ENCODE assay signal across 26 cellular contexts in genomic region chr2:241502281-241502680, GRCh38.
"Had no signal": no experiment of that assay in that cellular context is flagged by ENCODE, and none has a peak within 500 bp of the region (broad histone marks: within the 10 kb centered on the region; RNA-seq: fewer than 3 reads in every experiment).

No MANE protein-coding gene starts in this region.

- H3K36me3 ChIP-seq: transverse colon had no signal

- ATAC-seq: heart left ventricle; left colon; left lung; natural killer cell; sciatic nerve; stimulated activated naive B cell treated with anti-CD40 and anti-IgM and Interleukin-4, amounts not matched to agents 10 μg/mL and 1 μg/mL and 100 μg/mL, for 72 hours; stimulated activated naive CD8-positive, alpha-beta T cell treated with anti-CD3 and anti-CD28 coated beads, Interleukin-15, Interleukin-2, amounts not matched to agents 100 U/mL and 50 U/mL, for 24 hours had no signal

- DNase-seq: heart left ventricle; hypothalamus; immature natural killer cell; kidney; left colon; left lung; mesendoderm; naive B cell; natural killer cell; nephron progenitor cell; stimulated activated CD4-positive, alpha-beta T cell treated with anti-CD3 and anti-CD28 coated beads, Interleukin-4, amount 100 ng/mL, for 4 hours; stimulated activated CD8-positive, alpha-beta memory T cell treated with anti-CD3 and anti-CD28 coated beads, Interleukin-4, amount 100 ng/mL, for 48 hours; stimulated activated naive B cell treated with anti-CD40 and anti-IgM and Interleukin-4, amounts not matched to agents 10 μg/mL and 1 μg/mL and 100 μg/mL, for 72 hours; stimulated activated naive CD8-positive, alpha-beta T cell treated with anti-CD3 and anti-CD28 coated beads, Interleukin-15, Interleukin-2, amounts not matched to agents 100 U/mL and 50 U/mL, for 24 hours; stomach; testis; transverse colon; upper lobe of left lung had no signal

- H3K4me3 ChIP-seq: heart left ventricle, left lung, lung, right atrium auricular region, skin epidermis, stomach, testis, thyroid gland, transverse colon, upper lobe of left lung, vagina had no signal

- H3K36me3 Mint-ChIP-seq: immature natural killer cell, mesothelial cell of epicardium, naive B cell, natural killer cell had no signal

- H3K9me3 Mint-ChIP-seq: immature natural killer cell; mesothelial cell of epicardium; naive B cell; natural killer cell; nephron progenitor cell; stimulated activated naive B cell treated with anti-CD40 and anti-IgM and Interleukin-4, amounts not matched to agents 10 μg/mL and 1 μg/mL and 100 μg/mL, for 72 hours had no signal

- H3K4me3 Mint-ChIP-seq: immature natural killer cell; mesothelial cell of epicardium; natural killer cell; nephron progenitor cell; stimulated activated naive B cell treated with anti-CD40 and anti-IgM and Interleukin-4, amounts not matched to agents 10 μg/mL and 1 μg/mL and 100 μg/mL, for 72 hours had no signal

- H3K27me3 Mint-ChIP-seq: naive B cell; stimulated activated naive B cell treated with anti-CD40 and anti-IgM and Interleukin-4, amounts not matched to agents 10 μg/mL and 1 μg/mL and 100 μg/mL, for 72 hours had no signal

- H3K27ac Mint-ChIP-seq: immature natural killer cell; mesothelial cell of epicardium; naive B cell; natural killer cell; nephron progenitor cell; stimulated activated naive B cell treated with anti-CD40 and anti-IgM and Interleukin-4, amounts not matched to agents 10 μg/mL and 1 μg/mL and 100 μg/mL, for 72 hours had no signal

- H3K27ac ChIP-seq: heart left ventricle, left lung, parathyroid adenoma, right atrium auricular region, skin epidermis, stomach, testis, thyroid gland, transverse colon, upper lobe of left lung, vagina had no signal

- H3K27me3 ChIP-seq: heart left ventricle, left lung, right atrium auricular region, stomach, testis, thyroid gland, transverse colon, upper lobe of left lung, vagina had no signal

- H3K9me3 ChIP-seq: heart left ventricle, left lung, right atrium auricular region, stomach, testis, thyroid gland, transverse colon, upper lobe of left lung, vagina had no signal
